1 cellular context compared by ENCODE assay signal in the genomic region with DNA sequence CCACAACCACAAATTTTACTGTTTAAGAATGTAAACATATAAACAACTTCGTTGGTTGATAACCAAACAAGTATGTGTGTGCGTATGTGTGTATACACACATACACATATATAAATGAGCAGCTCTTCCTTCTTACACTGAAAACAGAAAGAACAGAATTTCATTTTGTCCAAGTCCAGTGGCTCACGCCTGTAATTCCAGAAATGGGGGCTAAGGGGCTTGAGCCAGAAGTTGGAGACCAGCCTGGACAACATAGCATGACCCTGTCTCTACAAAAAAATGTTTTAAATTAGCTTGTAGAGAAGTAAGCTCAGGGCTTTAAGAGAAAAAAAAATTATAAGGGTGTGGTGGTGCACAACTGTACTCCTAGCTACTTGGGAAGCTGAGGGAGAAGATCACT.
TF ChIP-seq lines count a peak whose summit lies in the region.

No MANE protein-coding gene starts in this region.

TF ChIP-seq in K562, 482 proteins besides CTCF, POLR2A, EP300 and RAD21:
- TF ChIP-seq LARP7 (IDR thresholded peaks at IDR 0.05) (no peak), GABPA (tag; conservative IDR thresholded peaks at IDR 0.05; ENCODE audit: low read depth) (no peak), ZNF121 (CRISPR knock-in tag; conservative IDR thresholded peaks at IDR 0.05) (peak; percentile 72)
